8 cellular contexts compared by ENCODE assay signal in genomic region chr7:73399185-73400050, GRCh38. TPM values are rescaled to one million over a fixed set of nuclear protein-coding genes. Genes with fewer than 3 reads are reported as not detected.
A peak's percentile ranks its signal among the peaks of the same experiment; 100 is the strongest.
DNase-seq lines count a peak whose midpoint lies in the region; ATAC-seq and TF ChIP-seq lines count a peak whose summit lies in the region.
"Not testable (repeated sequence)": the region's sequence is repeated elsewhere in the genome, so short reads cannot be mapped to it uniquely, and the experiment has no call there.

No MANE protein-coding gene starts in this region.

- not testable (repeated sequence) for H3K9me3 ChIP-seq in hepatocyte (ENCODE audit: low read depth); trophoblast cell (ENCODE audit: insufficient read depth, low read depth, low read length)

- H3K79me1 ChIP-seq in trophoblast cell (ENCODE audit: low read length), result not testable (repeated sequence)

- H3K27ac ChIP-seq in hepatocyte; trophoblast cell (ENCODE audit: low read depth, low read length): not testable (repeated sequence)

- not testable (repeated sequence) for H3K23ac ChIP-seq in trophoblast cell (ENCODE audit: low read length)

- H3K14ac ChIP-seq in trophoblast cell (ENCODE audit: low read length), result not testable (repeated sequence)

- H2AK5ac ChIP-seq in trophoblast cell (ENCODE audit: low read length), result not testable (repeated sequence)

- not testable (repeated sequence) for H3K27me3 Mint-ChIP-seq in activated T-helper 17 cell treated with anti-CD3 and anti-CD28 coated beads, Interleukin-2, amount 50 U/mL, for 72 hours

- not testable (repeated sequence) for H3K9me3 Mint-ChIP-seq in activated T-helper 17 cell treated with anti-CD3 and anti-CD28 coated beads, Interleukin-2, amount 50 U/mL, for 72 hours

- ATAC-seq in GM21526 (IDR thresholded peaks at IDR 0.05; ENCODE audit: low FRiP score, unreplicated experiment), result peak; percentile 62
- ATAC-seq in activated T-helper 17 cell treated with anti-CD3 and anti-CD28 coated beads, Interleukin-2, amount 50 U/mL, for 72 hours (replicated peaks), result peak; percentile 71

- not testable (repeated sequence) for H2AFZ ChIP-seq in hepatocyte; trophoblast cell (ENCODE audit: insufficient read depth, low read length, poor library complexity)

- not testable (repeated sequence) for H3K36me3 ChIP-seq in hepatocyte (replicated peaks; ENCODE audit: insufficient read depth, low read depth); trophoblast cell (ENCODE audit: control insufficient read depth in 1 of 2, insufficient read depth in 2 of 2, low read length in 2 of 2)

- not testable (repeated sequence) for H3K4ac ChIP-seq in trophoblast cell (ENCODE audit: low read depth, low read length)

- H4K12ac ChIP-seq in trophoblast cell (ENCODE audit: low read depth, low read length), result not testable (repeated sequence)

- H3K79me2 ChIP-seq in hepatocyte; trophoblast cell (ENCODE audit: control insufficient read depth, insufficient read depth, low read length, poor library complexity): not testable (repeated sequence)

- DNase-seq in AG08396 (ENCODE audit: low spot score), result peak; percentile 77
- peak in 3 of 5 donors; percentile 15 to 73 (median 33) for DNase-seq in T-helper 1 cell
- DNase-seq in dedifferentiated amniotic fluid mesenchymal stem cell (ENCODE audit: extremely low spot score), result peak; percentile 69
- DNase-seq in hepatocyte (ENCODE audit: low spot score), result peak; percentile 48
- peak; percentile 60 to 80 for DNase-seq in trophoblast cell
- DNase-seq in stimulated activated CD8-positive, alpha-beta memory T cell treated with anti-CD3 and anti-CD28 coated beads, Interleukin-15, amount 100 ng/mL, for 24 hours (ENCODE audit: low read depth), result peak; percentile 58

- H3K4me1 ChIP-seq in hepatocyte (ENCODE audit: insufficient read depth); trophoblast cell (ENCODE audit: control insufficient read depth in 1 of 2, insufficient read depth in 2 of 2, low read length in 2 of 2): not testable (repeated sequence)

- not testable (repeated sequence) for H3K9ac ChIP-seq in trophoblast cell (ENCODE audit: low read length)

- H3K4me3 ChIP-seq in hepatocyte; trophoblast cell (ENCODE audit: low read depth, low read length): not testable (repeated sequence)

- not testable (repeated sequence) for H3K27ac Mint-ChIP-seq in activated T-helper 17 cell treated with anti-CD3 and anti-CD28 coated beads, Interleukin-2, amount 50 U/mL, for 72 hours

- not testable (repeated sequence) for H4K91ac ChIP-seq in trophoblast cell (ENCODE audit: low read depth, low read length)

- not testable (repeated sequence) for H2BK5ac ChIP-seq in trophoblast cell (ENCODE audit: low read depth, low read length, poor library complexity)

- WGBS in hepatocyte (ENCODE audit: low lambda C conversion rate, missing lambda C conversion rate), result 85% methylated on average over 19 of the region's 19 CpGs
- WGBS in trophoblast cell (ENCODE audit: extremely low coverage, insufficient coverage, insufficient read length), result no CpG with 5 or more reads among the region's 19 CpGs

- H3K4me2 ChIP-seq in hepatocyte; trophoblast cell (ENCODE audit: low read length): not testable (repeated sequence)

- H2BK12ac ChIP-seq in trophoblast cell (ENCODE audit: low read length), result not testable (repeated sequence)

- H3K18ac ChIP-seq in trophoblast cell (ENCODE audit: low read length), result not testable (repeated sequence)

- TF ChIP-seq CTCF in hepatocyte (IDR thresholded peaks at IDR 0.05; ENCODE audit: poor library complexity), result not testable (repeated sequence)

- H3K4me3 Mint-ChIP-seq in activated T-helper 17 cell treated with anti-CD3 and anti-CD28 coated beads, Interleukin-2, amount 50 U/mL, for 72 hours, result peak overlapping the region; percentile 49

- H4K20me1 ChIP-seq in hepatocyte (ENCODE audit: insufficient read depth, poor library complexity, severe bottlenecking), result not testable (repeated sequence)

- H3K27me3 ChIP-seq in hepatocyte; trophoblast cell (ENCODE audit: insufficient read depth, low read length): not testable (repeated sequence)

- H2BK120ac ChIP-seq in trophoblast cell (ENCODE audit: insufficient read depth, low read length, poor library complexity), result not testable (repeated sequence)

- H3K36me3 Mint-ChIP-seq in activated T-helper 17 cell treated with anti-CD3 and anti-CD28 coated beads, Interleukin-2, amount 50 U/mL, for 72 hours (ENCODE audit: low read depth), result not testable (repeated sequence)

- not testable (repeated sequence) for H3K9me2 ChIP-seq in hepatocyte (replicated peaks; ENCODE audit: insufficient read depth)

- H3K4me1 Mint-ChIP-seq in activated T-helper 17 cell treated with anti-CD3 and anti-CD28 coated beads, Interleukin-2, amount 50 U/mL, for 72 hours, result not testable (repeated sequence)

- not testable (repeated sequence) for H4K8ac ChIP-seq in trophoblast cell (ENCODE audit: low read depth, low read length)

RNA-seq across cellular contexts. Expression of gene FZD9, which starts 34.2 kb away (rescaled TPM):
- not detected for total RNA-seq in activated T-helper 17 cell treated with anti-CD3 and anti-CD28 coated beads, Interleukin-2, amount 50 U/mL, for 72 hours
- 0.70 and 1.2 TPM in 2 replicates for total RNA-seq in hepatocyte
- polyA plus RNA-seq in hepatocyte, result 2.5 and 2.8 TPM in 2 replicates
- polyA plus RNA-seq in trophoblast cell (2013), result 0.07 TPM in 2 replicates
